14 cellular contexts compared by ENCODE assay signal in genomic region chr16:50268352-50268751, GRCh38. TPM values are rescaled to one million over a fixed set of nuclear protein-coding genes. Genes with fewer than 3 reads are reported as not detected.
A peak's percentile ranks its signal among the peaks of the same experiment; 100 is the strongest.
DNase-seq lines count a peak whose midpoint lies in the region; ATAC-seq, FAIRE-seq and TF ChIP-seq lines count a peak whose summit lies in the region.
"Had no signal": no experiment of that assay in that cellular context is flagged by ENCODE, and none has a peak within 500 bp of the region (broad histone marks: within the 10 kb centered on the region; RNA-seq: fewer than 3 reads in every experiment).

No MANE protein-coding gene starts in this region.

- no peaks in the 10 kb centered on the region for H3K23me2 ChIP-seq in H1 (ENCODE audit: low read depth, low read length)

- 93% methylated on average over 5 of the region's 5 CpGs; no CpG with 5 or more reads in 1 of the 2 experiments for WGBS in H1 (ENCODE audit: extremely low coverage in 1 of 2, insufficient coverage in 1 of 2, insufficient read length in 1 of 2, insufficient replicate concordance in 2 of 2, low coverage in 1 of 2, low lambda C conversion rate in 2 of 2, missing lambda C conversion rate in 1 of 2), 2 experiments

- no peak overlapping the region for H2BK12ac ChIP-seq in H1 (ENCODE audit: low read depth, low read length)

- no peak overlapping the region for H3K18ac ChIP-seq in H1 (ENCODE audit: extremely low read depth, low read length)

- no peak overlapping the region for H3K56ac ChIP-seq in H1 (replicated peaks; ENCODE audit: insufficient read length, low read depth, low read length)

- no peak overlapping the region for H2BK20ac ChIP-seq in H1 (ENCODE audit: low read length)

- no peak overlapping the region; the same call in 1 of the 2 replicates for H2BK5ac ChIP-seq in H1 (ENCODE audit: low read depth, low read length)

- H3K4me1 Mint-ChIP-seq in stimulated activated naive CD8-positive, alpha-beta T cell treated with anti-CD3 and anti-CD28 coated beads, Interleukin-15, amount 100 ng/mL, for 72 hours = peaks cover 93% of the 10 kb centered on the region

- no peak overlapping the region for H4K5ac ChIP-seq in H1 (ENCODE audit: insufficient read length, low read depth, low read length)

- H3K27me3 Mint-ChIP-seq in stimulated activated naive CD8-positive, alpha-beta T cell treated with anti-CD3 and anti-CD28 coated beads, Interleukin-15, amount 100 ng/mL, for 72 hours = no peaks in the 10 kb centered on the region

- no peak overlapping the region for H2BK120ac ChIP-seq in H1 (replicated peaks; ENCODE audit: low read depth, low read length)

- POLR2A ChIA-PET in H1 (lab: Charles Lee; ENCODE audit: partially characterized antibody) = interaction anchor here (0.9 kb wide), 1 partner anchor 17 kb away, joined by 3 read pairs; no protein-coding TSS in a partner anchor

- no peak for TF ChIP-seq CTCF in H1 (IDR thresholded peaks at IDR 0.05; ENCODE audit: control extremely low read depth in 1 of 3, insufficient read depth in 1 of 3, low read depth in 1 of 3, low read length in 3 of 3)
- TF ChIP-seq CTCF in WERI-Rb-1 (IDR thresholded peaks at IDR 0.05; ENCODE audit: low read depth, low read length) = no peak

- H3K9ac ChIP-seq in H1 (replicated peaks in 1 of 4; ENCODE audit: extremely low read depth in 1 of 4, low read depth in 3 of 4, low read length in 3 of 4) = no peak overlapping the region

- no peak overlapping the region for H2AFZ ChIP-seq in H1 (ENCODE audit: low read length)

- no peak for TF ChIP-seq POLR2A in H1 (IDR thresholded peaks at IDR 0.05; ENCODE audit: control extremely low read depth in 1 of 2, low read depth in 2 of 2, low read length in 2 of 2)

- no peaks in the 10 kb centered on the region for H3K36me3 ChIP-seq in SJCRH30
- no peaks in the 10 kb centered on the region for H3K36me3 ChIP-seq in H1 (ENCODE audit: control insufficient read depth in 2 of 4, insufficient read depth in 4 of 4, low read length in 3 of 4)
- no peaks in the 10 kb centered on the region for H3K36me3 ChIP-seq in WERI-Rb-1

- H3K79me1 ChIP-seq in H1 (ENCODE audit: low read depth, low read length) = no peaks in the 10 kb centered on the region

- CTCF ChIA-PET in H1 (lab: Charles Lee; ENCODE audit: partially characterized antibody) = interaction anchor here (1.0 to 1.5 kb wide), 5 partner anchors 8 to 58 kb away, joined by 3 to 6 read pairs (median 4); no protein-coding TSS in a partner anchor

- H3K4ac ChIP-seq in H1 (replicated peaks; ENCODE audit: insufficient read length, low read depth, low read length) = no peak overlapping the region

- H2BK15ac ChIP-seq in H1 (ENCODE audit: low read length) = 0 out of 2 replicates have a peak overlapping the region, but pooled peaks have one; percentile 8

- no peak overlapping the region for H2AK5ac ChIP-seq in H1 (ENCODE audit: low read depth, low read length)

- no peak overlapping the region for H3K4me2 ChIP-seq in H1 (ENCODE audit: insufficient read depth in 1 of 2, low read depth in 2 of 2, low read length in 2 of 2)

- no peak for ATAC-seq in stimulated activated naive CD8-positive, alpha-beta T cell treated with anti-CD3 and anti-CD28 coated beads, Interleukin-15, amount 100 ng/mL, for 72 hours
- no peak for ATAC-seq in HG02938 (IDR thresholded peaks at IDR 0.05; ENCODE audit: unreplicated experiment)
- ATAC-seq: body of pancreas, Right ventricle myocardium inferior had no signal

- H4K20me1 ChIP-seq in H1 (replicated peaks in 1 of 2; ENCODE audit: control insufficient read depth in 1 of 2, insufficient read depth in 2 of 2, low read length in 2 of 2) = peaks cover 0 to 2% of the 10 kb centered on the region in 2 experiments

- FAIRE-seq in H1 (lab: Jason Lieb, UNC) = no peak
- FAIRE-seq: HTR-8/SVneo had no signal

- TF ChIP-seq EP300 in H1 (IDR thresholded peaks at IDR 0.05; ENCODE audit: borderline replicate concordance in 1 of 2, low read depth in 2 of 2, low read length in 2 of 2) = no peak

- H3K14ac ChIP-seq in H1 (ENCODE audit: insufficient read length) = no peak overlapping the region

- H3K27me3 ChIP-seq in SJCRH30 (no peaks in the 10 kb centered on the region), H1 (replicated peaks in 1 of 4; ENCODE audit: control insufficient read depth in 3 of 4, extremely low read depth in 1 of 4, insufficient read depth in 3 of 4, low read length in 3 of 4) (no peaks in the 10 kb centered on the region), WERI-Rb-1 (ENCODE audit: insufficient read depth, low read depth, severe bottlenecking) (no peaks in the 10 kb centered on the region)
- H3K27me3 ChIP-seq: body of pancreas had no signal

- peak overlapping the region; percentile 85 to 94 for H3K4me3 Mint-ChIP-seq in stimulated activated naive CD8-positive, alpha-beta T cell treated with anti-CD3 and anti-CD28 coated beads, Interleukin-15, amount 100 ng/mL, for 72 hours

- H3K9me3 Mint-ChIP-seq in stimulated activated naive CD8-positive, alpha-beta T cell treated with anti-CD3 and anti-CD28 coated beads, Interleukin-15, amount 100 ng/mL, for 72 hours = no peaks in the 10 kb centered on the region

- H3K9me3 ChIP-seq in SJCRH30 (replicated peaks) (no peaks in the 10 kb centered on the region), H1 (ENCODE audit: insufficient read depth in 2 of 2, low read depth in 1 of 2, low read length in 1 of 2) (no peaks in the 10 kb centered on the region), WERI-Rb-1 (ENCODE audit: severe bottlenecking) (no peaks in the 10 kb centered on the region)
- H3K9me3 ChIP-seq: body of pancreas had no signal

- H3K27ac Mint-ChIP-seq in stimulated activated naive CD8-positive, alpha-beta T cell treated with anti-CD3 and anti-CD28 coated beads, Interleukin-15, amount 100 ng/mL, for 72 hours = peak overlapping the region; percentile 83 to 98

- peak; percentile 62 for DNase-seq in activated effector memory CD4-positive, alpha-beta T cell treated with anti-CD3 and anti-CD28 coated beads, Interleukin-2, amount 50 U/mL, for 16 hours
- no peak for DNase-seq in activated effector memory CD4-positive, alpha-beta T cell treated with Interleukin-2 at 50 U/mL for 16 hours
- DNase-seq in SJCRH30 = peak; percentile 56 to 76
- no peak for DNase-seq in H1 (ENCODE audit: low read depth in 1 of 2, low spot score in 2 of 2)
- no peak for DNase-seq in stimulated activated naive CD8-positive, alpha-beta T cell treated with anti-CD3 and anti-CD28 coated beads, Interleukin-15, amount 100 ng/mL, for 72 hours
- DNase-seq in activated CD4-positive, CD25-positive, alpha-beta regulatory T cell (lab: John Stamatoyannopoulos, UW) = no peak
- no peak for DNase-seq in WERI-Rb-1
- DNase-seq: body of pancreas, mesendoderm, NCI-H1092, NCI-H69 had no signal

- no peak overlapping the region for H3K23ac ChIP-seq in H1 (ENCODE audit: insufficient read length)

- no peak overlapping the region for H3K4me3 ChIP-seq in SJCRH30
- no peak overlapping the region for H3K4me3 ChIP-seq in H1 (ENCODE audit: extremely low read depth in 1 of 4, insufficient read depth in 2 of 4, low read depth in 3 of 4, low read length in 4 of 4)
- H3K4me3 ChIP-seq in WERI-Rb-1 (ENCODE audit: low read depth, low read length) = no peak overlapping the region
- H3K4me3 ChIP-seq: body of pancreas had no signal

- H3K27ac ChIP-seq in SJCRH30 = no peak overlapping the region; the same call in 1 of the 2 replicates
- no peak overlapping the region for H3K27ac ChIP-seq in H1 (ENCODE audit: low read depth, low read length)
- H3K27ac ChIP-seq in WERI-Rb-1 = no peak overlapping the region
- H3K27ac ChIP-seq: body of pancreas had no signal

- no peaks in the 10 kb centered on the region for H3K79me2 ChIP-seq in H1 (ENCODE audit: control insufficient read depth in 1 of 2, insufficient read depth in 2 of 2, low read length in 2 of 2)

- no peak overlapping the region for H4K8ac ChIP-seq in H1 (ENCODE audit: extremely low read depth, insufficient read depth, low read length)

- peaks cover 39% of the 10 kb centered on the region for H3K4me1 ChIP-seq in SJCRH30
- H3K4me1 ChIP-seq in H1 (replicated peaks in 1 of 4; ENCODE audit: control insufficient read depth in 3 of 4, insufficient read depth in 4 of 4, low read length in 3 of 4) = peaks cover 0 to 12% (median 8%) of the 10 kb centered on the region in 4 experiments; a peak in 6 of 7 replicates
- H3K4me1 ChIP-seq: body of pancreas had no signal

- no peak for TF ChIP-seq RAD21 in H1 (IDR thresholded peaks at IDR 0.05 in 1 of 2, conservative IDR thresholded peaks at IDR 0.05 in 1 of 2; ENCODE audit: low read depth in 2 of 2, low read length in 2 of 2)

- H4K91ac ChIP-seq in H1 (replicated peaks; ENCODE audit: insufficient read length, low read length) = no peak overlapping the region

TF ChIP-seq in H1, 55 proteins besides CTCF, POLR2A, EP300 and RAD21 (continues in another document):
- TF ChIP-seq TCF12 (IDR thresholded peaks at IDR 0.05; ENCODE audit: low read depth, low read length) = no peak
- TF ChIP-seq SIN3A (conservative IDR thresholded peaks at IDR 0.05 in 1 of 2, IDR thresholded peaks at IDR 0.05 in 1 of 2; ENCODE audit: low read depth in 1 of 2, low read length in 2 of 2) = no peak
- no peak for TF ChIP-seq SAP30 (IDR thresholded peaks at IDR 0.05; ENCODE audit: insufficient read depth, insufficient replicate concordance, low read length)
- TF ChIP-seq HDAC2 (IDR thresholded peaks at IDR 0.05; ENCODE audit: borderline replicate concordance in 1 of 2, low read depth in 2 of 2, low read length in 2 of 2) = no peak
- no peak for TF ChIP-seq TBP (IDR thresholded peaks at IDR 0.05; ENCODE audit: low read depth, low read length)
- no peak for TF ChIP-seq TAF1 (IDR thresholded peaks at IDR 0.05; ENCODE audit: low read depth, low read length)
- no peak for TF ChIP-seq CEBPB (IDR thresholded peaks at IDR 0.05; ENCODE audit: low read depth, low read length)
- no peak for TF ChIP-seq POU5F1 (IDR thresholded peaks at IDR 0.05; ENCODE audit: low read depth, low read length)
- no peak for TF ChIP-seq NANOG (IDR thresholded peaks at IDR 0.05; ENCODE audit: insufficient read depth, low read depth, low read length, poor library complexity, severe bottlenecking)
- TF ChIP-seq JUN (IDR thresholded peaks at IDR 0.05; ENCODE audit: low read depth, low read length) = no peak
- no peak for TF ChIP-seq BCL11A (IDR thresholded peaks at IDR 0.05; ENCODE audit: low read depth in 2 of 2, low read length in 2 of 2)
- TF ChIP-seq CHD1 (IDR thresholded peaks at IDR 0.05; ENCODE audit: low read depth, low read length) = no peak

RNA-seq across cellular contexts. Expression of gene ADCY7, which starts 2.0 kb away (rescaled TPM):
- total RNA-seq in SJCRH30 (2014; rRNA removed; shearing (Covaris generic)) = 26.2 and 27.1 TPM in 2 replicates
- 4.7 and 5.1 TPM in 2 replicates for total RNA-seq in H1 (2021; fragmentation: NEBNext Ultra II Directional; extraction: Animal tissue kit (Norgen Biotek cat#: 25700))
- 2.4 and 5.5 TPM in 2 replicates for polyA plus RNA-seq in H1 (2011; rRNA removed)
- polyA plus RNA-seq in H1 (2011; cell fraction: cytosol; rRNA removed) = 4.9 TPM
- polyA plus RNA-seq in H1 (2011; cell fraction: nucleus; rRNA removed) = 13.5 TPM
- 2.0 to 4.3 TPM (median 2.9 TPM) in 4 replicates for polyA plus RNA-seq in H1 (2012, experiment 1 of 2)
- polyA plus RNA-seq in H1 (2012, experiment 2 of 2) = 0.45 TPM
- 1.8 TPM for polyA plus RNA-seq in H1 (2013, experiment 1 of 2)
- polyA plus RNA-seq in H1 (2013, experiment 2 of 2) = 1.7 TPM
- 6.9 and 7.2 TPM in 2 replicates for polyA minus RNA-seq in H1 (2011; rRNA and poly(A)+ RNA removed)
- polyA minus RNA-seq in H1 (2011; cell fraction: cytosol; rRNA and poly(A)+ RNA removed) = 7.3 TPM
- polyA minus RNA-seq in H1 (2011; cell fraction: nucleus; rRNA and poly(A)+ RNA removed) = 6.4 TPM

Comparison
In these comparisons a context has a peak if more than half of its experiments do, and no peak if none do; other contexts are left out.
1. DNase-seq: peak in activated effector memory CD4-positive, alpha-beta T cell treated with anti-CD3 and anti-CD28 coated beads, Interleukin-2, amount 50 U/mL, for 16 hours (single experiment) and SJCRH30 (2 of 2); none in activated effector memory CD4-positive, alpha-beta T cell treated with Interleukin-2 at 50 U/mL for 16 hours (single experiment), H1 (0 of 2), stimulated activated naive CD8-positive, alpha-beta T cell treated with anti-CD3 and anti-CD28 coated beads, Interleukin-15, amount 100 ng/mL, for 72 hours (0 of 2), activated CD4-positive, CD25-positive, alpha-beta regulatory T cell (0 of 4) and WERI-Rb-1 (single experiment).